ENCODE assay signal across 12 cellular contexts in the genomic region with DNA sequence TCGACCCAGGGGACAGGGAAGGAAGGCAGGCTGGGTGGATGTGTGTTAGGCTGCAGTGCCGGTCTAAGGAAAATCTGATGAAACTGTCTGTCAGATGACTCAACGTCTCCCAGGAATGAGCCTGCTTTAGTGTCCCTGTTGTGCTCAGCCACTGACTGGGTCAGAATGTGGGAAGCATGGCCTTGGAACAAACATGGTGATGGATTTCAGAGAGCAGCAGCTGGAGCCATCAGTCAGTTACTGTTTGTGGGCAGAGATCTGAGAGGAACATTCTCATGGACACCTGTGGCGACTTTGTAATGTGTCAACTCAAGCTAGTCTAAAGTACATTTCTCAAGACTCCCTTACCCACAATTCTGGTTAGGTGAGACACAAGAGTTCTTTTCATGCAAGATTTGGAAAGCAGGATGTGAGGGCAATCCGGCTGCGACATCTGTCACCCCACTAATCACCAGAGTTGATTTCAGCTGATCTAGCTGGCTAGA.
A peak's percentile ranks its signal among the peaks of the same experiment; 100 is the strongest.
DNase-seq lines count a peak whose midpoint lies in the region; TF ChIP-seq lines count a peak whose summit lies in the region.
"Had no signal": no experiment of that assay in that cellular context is flagged by ENCODE, and none has a peak within 500 bp of the region (broad histone marks: within the 10 kb centered on the region; RNA-seq: fewer than 3 reads in every experiment).

No MANE protein-coding gene starts in this region.

- DNase-seq in A673 (ENCODE audit: low spot score), result peak; percentile 33
- peak; percentile 9 for DNase-seq in HS-27A (ENCODE audit: low read depth)
- peak; percentile 89 for DNase-seq in astrocyte of the spinal cord (ENCODE audit: low read depth, low spot score)
- peak; percentile 61 for DNase-seq in kidney epithelial cell (ENCODE audit: low read depth)
- DNase-seq in HEK293T (ENCODE audit: extremely low spot score), result no peak
- no peak for DNase-seq in activated gamma-delta T cell (lab: John Stamatoyannopoulos, UW)
- DNase-seq in GOT3 (lab: John Stamatoyannopoulos, UW), result no peak
- DNase-seq in NCI-H774 (lab: John Stamatoyannopoulos, UW), result no peak
- DNase-seq: activated CD4-positive, alpha-beta T cell treated with anti-CD3 and anti-CD28 coated beads for 1 hour; activated effector memory CD4-positive, alpha-beta T cell treated with anti-CD3 and anti-CD28 coated beads, Interleukin-2, amount 50 U/mL, for 16 hours; endodermal cell; NCI-H2227 treated with DMSO at 0.1 percent for 48 hours had no signal

- H3K9me3 ChIP-seq in A673 (ENCODE audit: low read depth, low read length, poor library complexity, severe bottlenecking), result no peaks in the 10 kb centered on the region

- in situ Hi-C loops in astrocyte of the spinal cord (cut with HindIII; ENCODE audit: low sequenced_read_pairs), result no loop called here

- CTCF ChIA-PET in A673 (lab: Charles Lee) (no interaction called here), HEK293T (lab: Yijun Ruan, JAX) (no interaction called here)

- intact Hi-C loops in A673 (cut with micrococcal nuclease; ENCODE audit: unreplicated experiment), result no loop called here

- no peak overlapping the region for H3K27ac ChIP-seq in A673 (ENCODE audit: low read depth, low read length, poor library complexity, severe bottlenecking)

- peaks cover 4% of the 10 kb centered on the region for H3K4me1 ChIP-seq in A673 (ENCODE audit: insufficient read depth, low read length, poor library complexity, severe bottlenecking)

- peaks cover 5% of the 10 kb centered on the region for H3K36me3 ChIP-seq in A673 (ENCODE audit: insufficient read depth, low read length, poor library complexity, severe bottlenecking)
- H3K36me3 ChIP-seq in kidney epithelial cell (ENCODE audit: control insufficient read depth, insufficient read depth, low read length), result no peaks in the 10 kb centered on the region

- no peaks in the 10 kb centered on the region for H3K27me3 ChIP-seq in A673 (replicated peaks; ENCODE audit: insufficient read depth, low read depth, low read length, poor library complexity)
- H3K27me3 ChIP-seq in kidney epithelial cell (ENCODE audit: control insufficient read depth, insufficient read depth, low read length), result no peaks in the 10 kb centered on the region

- no peak for TF ChIP-seq CTCF in A673 (conservative IDR thresholded peaks at IDR 0.05; ENCODE audit: low read depth, low read length)
- TF ChIP-seq CTCF in astrocyte of the spinal cord (IDR thresholded peaks at IDR 0.05; ENCODE audit: low read depth, low read length), result no peak
- no peak for TF ChIP-seq CTCF in kidney epithelial cell (IDR thresholded peaks at IDR 0.05; ENCODE audit: insufficient read depth, low read length, poor library complexity, severe bottlenecking)

- no TSS peak for BruUV-seq in A673 (replicated peaks; lab: Mats Ljungman, UMichigan)

- POLR2A ChIA-PET in A673 (lab: Charles Lee; ENCODE audit: low non-redundant PET) (no interaction called here), HEK293T (lab: Yijun Ruan, JAX) (no interaction called here)

- H3K4me3 ChIP-seq in A673 (ENCODE audit: low read depth, low read length, poor library complexity, severe bottlenecking) (no peak overlapping the region), astrocyte of the spinal cord (ENCODE audit: low read depth, low read length) (no peak overlapping the region), kidney epithelial cell (ENCODE audit: low read depth, low read length) (no peak overlapping the region)

TF ChIP-seq in HEK293T, 16 proteins besides CTCF, POLR2A, EP300 and RAD21:
- TF ChIP-seq NFRKB (IDR thresholded peaks at IDR 0.05) (no peak), L3MBTL2 (conservative IDR thresholded peaks at IDR 0.05) (no peak), ARNT (IDR thresholded peaks at IDR 0.05) (no peak), CTBP1 (IDR thresholded peaks at IDR 0.05; ENCODE audit: borderline replicate concordance) (no peak), SUZ12 (IDR thresholded peaks at IDR 0.05) (no peak), BHLHE40 (IDR thresholded peaks at IDR 0.05; ENCODE audit: borderline replicate concordance) (no peak), FOXM1 (IDR thresholded peaks at IDR 0.05; ENCODE audit: borderline replicate concordance) (no peak), TARDBP (IDR thresholded peaks at IDR 0.05) (no peak), FOXK2 (IDR thresholded peaks at IDR 0.05) (no peak)
- TF ChIP-seq, protein P1, sequence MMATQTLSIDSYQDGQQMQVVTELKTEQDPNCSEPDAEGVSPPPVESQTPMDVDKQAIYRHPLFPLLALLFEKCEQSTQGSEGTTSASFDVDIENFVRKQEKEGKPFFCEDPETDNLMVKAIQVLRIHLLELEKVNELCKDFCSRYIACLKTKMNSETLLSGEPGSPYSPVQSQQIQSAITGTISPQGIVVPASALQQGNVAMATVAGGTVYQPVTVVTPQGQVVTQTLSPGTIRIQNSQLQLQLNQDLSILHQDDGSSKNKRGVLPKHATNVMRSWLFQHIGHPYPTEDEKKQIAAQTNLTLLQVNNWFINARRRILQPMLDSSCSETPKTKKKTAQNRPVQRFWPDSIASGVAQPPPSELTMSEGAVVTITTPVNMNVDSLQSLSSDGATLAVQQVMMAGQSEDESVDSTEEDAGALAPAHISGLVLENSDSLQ (IDR thresholded peaks at IDR 0.05), result no peak

Comparison
In these comparisons a context has a peak if more than half of its experiments do, and no peak if none do; other contexts are left out.
1. DNase-seq: peak in A673 (single experiment), HS-27A (single experiment), astrocyte of the spinal cord (single experiment) and kidney epithelial cell (single experiment); none in HEK293T (single experiment), activated gamma-delta T cell (single experiment), GOT3 (single experiment) and NCI-H774 (single experiment).